ENCODE assay signal across 1 cellular context in the genomic region with DNA sequence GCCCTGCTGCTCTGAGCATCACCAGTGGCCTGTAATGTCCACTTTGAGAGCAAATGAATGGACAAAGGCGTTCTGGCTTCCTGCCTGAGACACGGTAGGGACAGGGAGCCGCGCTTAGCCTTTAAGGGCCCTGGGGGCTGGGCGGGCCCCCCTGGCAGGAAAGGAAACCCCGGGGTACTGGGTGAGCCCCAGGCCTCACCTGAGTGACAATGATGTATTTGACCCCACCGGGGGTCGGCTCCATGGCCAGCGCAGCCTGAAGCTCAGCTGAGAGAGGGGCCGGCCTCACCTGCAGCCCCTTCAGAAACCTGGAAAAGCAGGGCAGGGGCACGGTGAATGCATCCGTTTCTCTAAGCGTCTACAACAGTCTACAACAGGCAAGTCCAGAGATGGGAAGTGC.
TF ChIP-seq lines count a peak whose summit lies in the region.

No MANE protein-coding gene starts in this region.

TF ChIP-seq in WTC11, 78 proteins besides CTCF, POLR2A, EP300 and RAD21:
- TF ChIP-seq MXD4 (CRISPR knock-in tag; IDR thresholded peaks at IDR 0.05; ENCODE audit: borderline replicate concordance) (no peak), GRHL2 (CRISPR knock-in tag; IDR thresholded peaks at IDR 0.05; ENCODE audit: insufficient replicate concordance, severe bottlenecking) (no peak), ZNF219 (CRISPR knock-in tag; IDR thresholded peaks at IDR 0.05; ENCODE audit: borderline replicate concordance) (no peak), NFATC4 (CRISPR knock-in tag; IDR thresholded peaks at IDR 0.05) (no peak), ZNF671 (CRISPR knock-in tag; IDR thresholded peaks at IDR 0.05) (no peak), CREM (CRISPR knock-in tag; IDR thresholded peaks at IDR 0.05) (no peak), IRF2 (CRISPR knock-in tag; IDR thresholded peaks at IDR 0.05; ENCODE audit: borderline replicate concordance, low read depth) (no peak)
- TF ChIP-seq, protein P1, sequence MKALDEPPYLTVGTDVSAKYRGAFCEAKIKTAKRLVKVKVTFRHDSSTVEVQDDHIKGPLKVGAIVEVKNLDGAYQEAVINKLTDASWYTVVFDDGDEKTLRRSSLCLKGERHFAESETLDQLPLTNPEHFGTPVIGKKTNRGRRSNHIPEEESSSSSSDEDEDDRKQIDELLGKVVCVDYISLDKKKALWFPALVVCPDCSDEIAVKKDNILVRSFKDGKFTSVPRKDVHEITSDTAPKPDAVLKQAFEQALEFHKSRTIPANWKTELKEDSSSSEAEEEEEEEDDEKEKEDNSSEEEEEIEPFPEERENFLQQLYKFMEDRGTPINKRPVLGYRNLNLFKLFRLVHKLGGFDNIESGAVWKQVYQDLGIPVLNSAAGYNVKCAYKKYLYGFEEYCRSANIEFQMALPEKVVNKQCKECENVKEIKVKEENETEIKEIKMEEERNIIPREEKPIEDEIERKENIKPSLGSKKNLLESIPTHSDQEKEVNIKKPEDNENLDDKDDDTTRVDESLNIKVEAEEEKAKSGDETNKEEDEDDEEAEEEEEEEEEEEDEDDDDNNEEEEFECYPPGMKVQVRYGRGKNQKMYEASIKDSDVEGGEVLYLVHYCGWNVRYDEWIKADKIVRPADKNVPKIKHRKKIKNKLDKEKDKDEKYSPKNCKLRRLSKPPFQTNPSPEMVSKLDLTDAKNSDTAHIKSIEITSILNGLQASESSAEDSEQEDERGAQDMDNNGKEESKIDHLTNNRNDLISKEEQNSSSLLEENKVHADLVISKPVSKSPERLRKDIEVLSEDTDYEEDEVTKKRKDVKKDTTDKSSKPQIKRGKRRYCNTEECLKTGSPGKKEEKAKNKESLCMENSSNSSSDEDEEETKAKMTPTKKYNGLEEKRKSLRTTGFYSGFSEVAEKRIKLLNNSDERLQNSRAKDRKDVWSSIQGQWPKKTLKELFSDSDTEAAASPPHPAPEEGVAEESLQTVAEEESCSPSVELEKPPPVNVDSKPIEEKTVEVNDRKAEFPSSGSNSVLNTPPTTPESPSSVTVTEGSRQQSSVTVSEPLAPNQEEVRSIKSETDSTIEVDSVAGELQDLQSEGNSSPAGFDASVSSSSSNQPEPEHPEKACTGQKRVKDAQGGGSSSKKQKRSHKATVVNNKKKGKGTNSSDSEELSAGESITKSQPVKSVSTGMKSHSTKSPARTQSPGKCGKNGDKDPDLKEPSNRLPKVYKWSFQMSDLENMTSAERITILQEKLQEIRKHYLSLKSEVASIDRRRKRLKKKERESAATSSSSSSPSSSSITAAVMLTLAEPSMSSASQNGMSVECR (CRISPR knock-in tag; IDR thresholded peaks at IDR 0.05; ENCODE audit: borderline replicate concordance): no peak
- TF ChIP-seq, protein P2, sequence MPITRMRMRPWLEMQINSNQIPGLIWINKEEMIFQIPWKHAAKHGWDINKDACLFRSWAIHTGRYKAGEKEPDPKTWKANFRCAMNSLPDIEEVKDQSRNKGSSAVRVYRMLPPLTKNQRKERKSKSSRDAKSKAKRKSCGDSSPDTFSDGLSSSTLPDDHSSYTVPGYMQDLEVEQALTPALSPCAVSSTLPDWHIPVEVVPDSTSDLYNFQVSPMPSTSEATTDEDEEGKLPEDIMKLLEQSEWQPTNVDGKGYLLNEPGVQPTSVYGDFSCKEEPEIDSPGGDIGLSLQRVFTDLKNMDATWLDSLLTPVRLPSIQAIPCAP (CRISPR knock-in tag; IDR thresholded peaks at IDR 0.05): no peak
- TF ChIP-seq, protein P3, sequence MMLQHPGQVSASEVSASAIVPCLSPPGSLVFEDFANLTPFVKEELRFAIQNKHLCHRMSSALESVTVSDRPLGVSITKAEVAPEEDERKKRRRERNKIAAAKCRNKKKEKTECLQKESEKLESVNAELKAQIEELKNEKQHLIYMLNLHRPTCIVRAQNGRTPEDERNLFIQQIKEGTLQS (CRISPR knock-in tag; conservative IDR thresholded peaks at IDR 0.05): no peak
- TF ChIP-seq, protein P4, sequence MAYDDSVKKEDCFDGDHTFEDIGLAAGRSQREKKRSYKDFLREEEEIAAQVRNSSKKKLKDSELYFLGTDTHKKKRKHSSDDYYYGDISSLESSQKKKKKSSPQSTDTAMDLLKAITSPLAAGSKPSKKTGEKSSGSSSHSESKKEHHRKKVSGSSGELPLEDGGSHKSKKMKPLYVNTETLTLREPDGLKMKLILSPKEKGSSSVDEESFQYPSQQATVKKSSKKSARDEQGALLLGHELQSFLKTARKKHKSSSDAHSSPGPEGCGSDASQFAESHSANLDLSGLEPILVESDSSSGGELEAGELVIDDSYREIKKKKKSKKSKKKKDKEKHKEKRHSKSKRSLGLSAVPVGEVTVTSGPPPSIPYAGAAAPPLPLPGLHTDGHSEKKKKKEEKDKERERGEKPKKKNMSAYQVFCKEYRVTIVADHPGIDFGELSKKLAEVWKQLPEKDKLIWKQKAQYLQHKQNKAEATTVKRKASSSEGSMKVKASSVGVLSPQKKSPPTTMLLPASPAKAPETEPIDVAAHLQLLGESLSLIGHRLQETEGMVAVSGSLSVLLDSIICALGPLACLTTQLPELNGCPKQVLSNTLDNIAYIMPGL (CRISPR knock-in tag; IDR thresholded peaks at IDR 0.05): no peak
- TF ChIP-seq, protein P5, sequence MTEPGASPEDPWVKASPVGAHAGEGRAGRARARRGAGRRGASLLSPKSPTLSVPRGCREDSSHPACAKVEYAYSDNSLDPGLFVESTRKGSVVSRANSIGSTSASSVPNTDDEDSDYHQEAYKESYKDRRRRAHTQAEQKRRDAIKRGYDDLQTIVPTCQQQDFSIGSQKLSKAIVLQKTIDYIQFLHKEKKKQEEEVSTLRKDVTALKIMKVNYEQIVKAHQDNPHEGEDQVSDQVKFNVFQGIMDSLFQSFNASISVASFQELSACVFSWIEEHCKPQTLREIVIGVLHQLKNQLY (CRISPR knock-in tag; IDR thresholded peaks at IDR 0.05): no peak
